In the genomic region with DNA sequence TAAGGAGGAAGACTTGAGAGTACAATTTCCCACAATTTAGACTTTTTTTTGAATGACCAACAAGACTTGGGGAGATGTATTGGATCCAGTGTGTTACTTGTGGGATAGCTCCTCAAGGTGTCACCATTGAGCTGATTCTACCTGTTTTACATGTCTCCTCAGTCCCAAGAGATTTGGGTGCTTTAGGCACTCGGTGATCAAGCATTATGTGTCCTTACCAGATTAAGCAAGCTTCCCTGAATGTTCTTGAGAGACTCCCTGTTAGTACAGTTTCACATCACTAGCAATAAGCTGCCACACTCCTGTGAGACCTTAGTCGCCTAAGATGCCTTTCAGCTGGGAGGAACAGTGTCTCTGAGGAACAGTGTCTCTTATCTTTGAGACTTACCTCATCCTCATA, we compare ENCODE assay signal across 8 cellular contexts.
A peak's percentile ranks its signal among the peaks of the same experiment; 100 is the strongest.
DNase-seq lines count a peak whose midpoint lies in the region; ATAC-seq, FAIRE-seq and TF ChIP-seq lines count a peak whose summit lies in the region.

No MANE protein-coding gene starts in this region.

- no peak for TF ChIP-seq EP300 in Ishikawa (IDR thresholded peaks at IDR 0.05; ENCODE audit: borderline replicate concordance)

- no peaks in the 10 kb centered on the region; the same call in 1 of the 2 replicates for H3K4me1 ChIP-seq in BE2C

- peak; percentile 54 for FAIRE-seq in GM19239 (lab: Jason Lieb, UNC)

- no peaks in the 10 kb centered on the region for H3K36me3 ChIP-seq in BE2C

- DNase-seq in BE2C = peak; percentile 9
- no peak for DNase-seq in GM19239 (ENCODE audit: insufficient read length, low spot score)
- peak; percentile 46 for DNase-seq in iPS-NIHi7 (ENCODE audit: extremely low spot score)
- DNase-seq in putamen (ENCODE audit: low spot score) = no peak
- no peak for DNase-seq in activated naive CD4-positive, alpha-beta T cell treated with anti-CD3 and anti-CD28 coated beads, Interleukin-2, amount 50 U/mL, for 72 hours (ENCODE audit: low spot score in 2 of 2)
- no peak for DNase-seq in stimulated activated effector memory CD8-positive, alpha-beta T cell treated with anti-CD3 and anti-CD28 coated beads, Interleukin-12 subunit alpha, Interleukin-12 subunit beta, amount 100 ng/mL, for 72 hours (ENCODE audit: low spot score in 2 of 2)

- no peak overlapping the region for H3K27ac Mint-ChIP-seq in activated naive CD4-positive, alpha-beta T cell treated with anti-CD3 and anti-CD28 coated beads, Interleukin-2, amount 50 U/mL, for 72 hours
- H3K27ac Mint-ChIP-seq in stimulated activated effector memory CD8-positive, alpha-beta T cell treated with anti-CD3 and anti-CD28 coated beads, Interleukin-12 subunit alpha, Interleukin-12 subunit beta, amount 100 ng/mL, for 72 hours = no peak overlapping the region

- no peaks in the 10 kb centered on the region for H3K4me1 Mint-ChIP-seq in stimulated activated effector memory CD8-positive, alpha-beta T cell treated with anti-CD3 and anti-CD28 coated beads, Interleukin-12 subunit alpha, Interleukin-12 subunit beta, amount 100 ng/mL, for 72 hours

- H3K4me3 Mint-ChIP-seq in stimulated activated effector memory CD8-positive, alpha-beta T cell treated with anti-CD3 and anti-CD28 coated beads, Interleukin-12 subunit alpha, Interleukin-12 subunit beta, amount 100 ng/mL, for 72 hours = no peak overlapping the region

- no peak overlapping the region for H3K4me3 ChIP-seq in BE2C (ENCODE audit: low read depth, low read length)

- H3K27me3 ChIP-seq in BE2C = no peaks in the 10 kb centered on the region

- peak; percentile 50 for TF ChIP-seq CTCF in BE2C (IDR thresholded peaks at IDR 0.05; ENCODE audit: low read depth, low read length)

- H3K9me3 Mint-ChIP-seq in activated naive CD4-positive, alpha-beta T cell treated with anti-CD3 and anti-CD28 coated beads, Interleukin-2, amount 50 U/mL, for 72 hours = peaks cover 10 to 15% of the 10 kb centered on the region in 2 donors
- peaks cover 8% of the 10 kb centered on the region for H3K9me3 Mint-ChIP-seq in stimulated activated effector memory CD8-positive, alpha-beta T cell treated with anti-CD3 and anti-CD28 coated beads, Interleukin-12 subunit alpha, Interleukin-12 subunit beta, amount 100 ng/mL, for 72 hours

- ATAC-seq in SK-N-SH treated with all-trans-retinoic acid at 6 μM for 48 hours = peak; percentile 66
- ATAC-seq in activated naive CD4-positive, alpha-beta T cell treated with anti-CD3 and anti-CD28 coated beads, Interleukin-2, amount 50 U/mL, for 72 hours = no peak
- ATAC-seq in stimulated activated effector memory CD8-positive, alpha-beta T cell treated with anti-CD3 and anti-CD28 coated beads, Interleukin-12 subunit alpha, Interleukin-12 subunit beta, amount 100 ng/mL, for 72 hours = no peak

- TF ChIP-seq RAD21 in Ishikawa (IDR thresholded peaks at IDR 0.05; ENCODE audit: low read depth) = peak; percentile 64

- H3K36me3 Mint-ChIP-seq in activated naive CD4-positive, alpha-beta T cell treated with anti-CD3 and anti-CD28 coated beads, Interleukin-2, amount 50 U/mL, for 72 hours = no peaks in the 10 kb centered on the region
- H3K36me3 Mint-ChIP-seq in stimulated activated effector memory CD8-positive, alpha-beta T cell treated with anti-CD3 and anti-CD28 coated beads, Interleukin-12 subunit alpha, Interleukin-12 subunit beta, amount 100 ng/mL, for 72 hours = no peaks in the 10 kb centered on the region

- no peaks in the 10 kb centered on the region for H3K9me3 ChIP-seq in BE2C

TF ChIP-seq in Ishikawa, 13 proteins besides CTCF, POLR2A, EP300 and RAD21:
- TF ChIP-seq FOXM1 (IDR thresholded peaks at IDR 0.05; ENCODE audit: borderline replicate concordance, low read depth) (no peak), TAF1 (IDR thresholded peaks at IDR 0.05; ENCODE audit: low read depth) (no peak), CREB1 (IDR thresholded peaks at IDR 0.05; ENCODE audit: low read depth) (no peak), TEAD4 (IDR thresholded peaks at IDR 0.05) (no peak), NFIC (IDR thresholded peaks at IDR 0.05) (no peak), CEBPB (IDR thresholded peaks at IDR 0.05) (no peak)
- TF ChIP-seq, protein P1, sequence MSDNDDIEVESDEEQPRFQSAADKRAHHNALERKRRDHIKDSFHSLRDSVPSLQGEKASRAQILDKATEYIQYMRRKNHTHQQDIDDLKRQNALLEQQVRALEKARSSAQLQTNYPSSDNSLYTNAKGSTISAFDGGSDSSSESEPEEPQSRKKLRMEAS (IDR thresholded peaks at IDR 0.05) = no peak
- TF ChIP-seq, protein P2, sequence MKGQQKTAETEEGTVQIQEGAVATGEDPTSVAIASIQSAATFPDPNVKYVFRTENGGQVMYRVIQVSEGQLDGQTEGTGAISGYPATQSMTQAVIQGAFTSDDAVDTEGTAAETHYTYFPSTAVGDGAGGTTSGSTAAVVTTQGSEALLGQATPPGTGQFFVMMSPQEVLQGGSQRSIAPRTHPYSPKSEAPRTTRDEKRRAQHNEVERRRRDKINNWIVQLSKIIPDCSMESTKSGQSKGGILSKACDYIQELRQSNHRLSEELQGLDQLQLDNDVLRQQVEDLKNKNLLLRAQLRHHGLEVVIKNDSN (IDR thresholded peaks at IDR 0.05) = no peak
TF ChIP-seq in Ishikawa: peak in this region for 0.

TF ChIP-seq in SK-N-SH treated with all-trans-retinoic acid at 6 μM for 48 hours, 23 proteins besides CTCF, POLR2A, EP300 and RAD21:
- TF ChIP-seq ZNF565 (CRISPR knock-in tag; conservative IDR thresholded peaks at IDR 0.05; ENCODE audit: low read depth) (no peak), ZNF8 (CRISPR knock-in tag; IDR thresholded peaks at IDR 0.05) (no peak), CSDC2 (CRISPR knock-in tag; IDR thresholded peaks at IDR 0.05) (no peak), TOX (CRISPR knock-in tag; IDR thresholded peaks at IDR 0.05; ENCODE audit: borderline replicate concordance) (no peak)
- TF ChIP-seq, protein P3, sequence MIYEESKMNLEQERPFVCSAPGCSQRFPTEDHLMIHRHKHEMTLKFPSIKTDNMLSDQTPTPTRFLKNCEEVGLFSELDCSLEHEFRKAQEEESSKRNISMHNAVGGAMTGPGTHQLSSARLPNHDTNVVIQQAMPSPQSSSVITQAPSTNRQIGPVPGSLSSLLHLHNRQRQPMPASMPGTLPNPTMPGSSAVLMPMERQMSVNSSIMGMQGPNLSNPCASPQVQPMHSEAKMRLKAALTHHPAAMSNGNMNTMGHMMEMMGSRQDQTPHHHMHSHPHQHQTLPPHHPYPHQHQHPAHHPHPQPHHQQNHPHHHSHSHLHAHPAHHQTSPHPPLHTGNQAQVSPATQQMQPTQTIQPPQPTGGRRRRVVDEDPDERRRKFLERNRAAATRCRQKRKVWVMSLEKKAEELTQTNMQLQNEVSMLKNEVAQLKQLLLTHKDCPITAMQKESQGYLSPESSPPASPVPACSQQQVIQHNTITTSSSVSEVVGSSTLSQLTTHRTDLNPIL (CRISPR knock-in tag; IDR thresholded peaks at IDR 0.05; ENCODE audit: low read depth) = no peak

Comparison
In these comparisons a context has a peak if more than half of its experiments do, and no peak if none do; other contexts are left out.
1. DNase-seq: peak in BE2C (single experiment) and iPS-NIHi7 (single experiment); none in GM19239 (single experiment), putamen (single experiment), activated naive CD4-positive, alpha-beta T cell treated with anti-CD3 and anti-CD28 coated beads, Interleukin-2, amount 50 U/mL, for 72 hours (0 of 2) and stimulated activated effector memory CD8-positive, alpha-beta T cell treated with anti-CD3 and anti-CD28 coated beads, Interleukin-12 subunit alpha, Interleukin-12 subunit beta, amount 100 ng/mL, for 72 hours (0 of 2).